ENCODE assay signal across 25 cellular contexts in the genomic region with DNA sequence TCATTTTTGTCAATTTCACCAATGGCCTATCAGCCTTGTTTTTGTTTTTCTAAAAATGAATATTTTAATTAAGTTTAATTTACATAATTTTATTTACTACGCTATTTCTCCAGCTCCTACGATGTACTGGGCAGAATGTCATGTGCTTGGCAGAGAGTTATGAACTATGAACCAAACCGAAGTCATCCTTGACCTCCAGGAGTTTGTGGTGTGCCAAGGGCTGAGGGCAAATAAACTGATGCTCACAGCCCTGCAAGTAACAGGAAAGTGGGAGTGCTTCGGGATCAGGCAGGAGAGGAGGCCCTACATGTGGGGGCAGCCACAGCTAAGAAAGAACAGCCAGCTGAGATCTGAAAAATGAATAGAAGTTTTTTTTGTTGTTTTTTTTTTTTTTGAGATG.
"Had no signal": no experiment of that assay in that cellular context is flagged by ENCODE, and none has a peak within 500 bp of the region (broad histone marks: within the 10 kb centered on the region; RNA-seq: fewer than 3 reads in every experiment).

No MANE protein-coding gene starts in this region.

- H3K9me3 Mint-ChIP-seq: activated CD4-positive, alpha-beta memory T cell treated with anti-CD3 and anti-CD28 coated beads for 36 hours; activated CD4-positive, alpha-beta T cell treated with anti-CD3 and anti-CD28 coated beads, Interleukin-2, amount 10 ng/mL, durations not matched to agents 24 days and 14 days; activated naive CD4-positive, alpha-beta T cell treated with anti-CD3 and anti-CD28 coated beads for 36 hours; activated naive CD8-positive, alpha-beta T cell treated with anti-CD3 and anti-CD28 coated beads, Interleukin-2, amount 10 ng/mL, durations not matched to agents 7 days and 5 days; activated T-helper 1 cell treated with anti-CD3 and anti-CD28 coated beads, Interleukin-12 subunit alpha, Interleukin-12 subunit beta, Interleukin-2, Interleukin-4 antibody, amounts not matched to agents 30 ng/mL and 10 ng/mL and 1 ng/mL, durations not matched to agents 14 hours and 24 hours and 36 hours; effector memory CD8-positive, alpha-beta T cell; stimulated activated naive B cell treated with anti-CD40 and anti-IgM and Interleukin-4, amounts not matched to agents 10 μg/mL and 1 μg/mL and 100 μg/mL, for 72 hours had no signal

- H3K4me3 Mint-ChIP-seq: activated CD4-positive, alpha-beta memory T cell treated with anti-CD3 and anti-CD28 coated beads for 36 hours; activated CD4-positive, alpha-beta T cell treated with anti-CD3 and anti-CD28 coated beads, Interleukin-2, amount 10 ng/mL, durations not matched to agents 24 days and 14 days; activated naive CD4-positive, alpha-beta T cell treated with anti-CD3 and anti-CD28 coated beads for 36 hours; activated naive CD8-positive, alpha-beta T cell treated with anti-CD3 and anti-CD28 coated beads, Interleukin-2, amount 10 ng/mL, durations not matched to agents 7 days and 5 days; activated T-helper 1 cell treated with anti-CD3 and anti-CD28 coated beads, Interleukin-12 subunit alpha, Interleukin-12 subunit beta, Interleukin-2, Interleukin-4 antibody, amounts not matched to agents 30 ng/mL and 10 ng/mL and 1 ng/mL, durations not matched to agents 14 hours and 24 hours and 36 hours; effector memory CD8-positive, alpha-beta T cell; stimulated activated naive B cell treated with anti-CD40 and anti-IgM and Interleukin-4, amounts not matched to agents 10 μg/mL and 1 μg/mL and 100 μg/mL, for 72 hours had no signal

- H3K27ac Mint-ChIP-seq: activated CD4-positive, alpha-beta memory T cell treated with anti-CD3 and anti-CD28 coated beads for 36 hours; activated CD4-positive, alpha-beta T cell treated with anti-CD3 and anti-CD28 coated beads, Interleukin-2, amount 10 ng/mL, durations not matched to agents 24 days and 14 days; activated naive CD4-positive, alpha-beta T cell treated with anti-CD3 and anti-CD28 coated beads for 36 hours; activated naive CD8-positive, alpha-beta T cell treated with anti-CD3 and anti-CD28 coated beads, Interleukin-2, amount 10 ng/mL, durations not matched to agents 7 days and 5 days; activated T-helper 1 cell treated with anti-CD3 and anti-CD28 coated beads, Interleukin-12 subunit alpha, Interleukin-12 subunit beta, Interleukin-2, Interleukin-4 antibody, amounts not matched to agents 30 ng/mL and 10 ng/mL and 1 ng/mL, durations not matched to agents 14 hours and 24 hours and 36 hours; effector memory CD8-positive, alpha-beta T cell; stimulated activated naive B cell treated with anti-CD40 and anti-IgM and Interleukin-4, amounts not matched to agents 10 μg/mL and 1 μg/mL and 100 μg/mL, for 72 hours had no signal

- H3K27me3 Mint-ChIP-seq: activated CD4-positive, alpha-beta memory T cell treated with anti-CD3 and anti-CD28 coated beads for 36 hours; activated CD4-positive, alpha-beta T cell treated with anti-CD3 and anti-CD28 coated beads, Interleukin-2, amount 10 ng/mL, durations not matched to agents 24 days and 14 days; activated naive CD8-positive, alpha-beta T cell treated with anti-CD3 and anti-CD28 coated beads, Interleukin-2, amount 10 ng/mL, durations not matched to agents 7 days and 5 days; effector memory CD8-positive, alpha-beta T cell; stimulated activated naive B cell treated with anti-CD40 and anti-IgM and Interleukin-4, amounts not matched to agents 10 μg/mL and 1 μg/mL and 100 μg/mL, for 72 hours had no signal

- DNase-seq: activated CD4-positive, alpha-beta memory T cell treated with anti-CD3 and anti-CD28 coated beads for 36 hours; activated CD4-positive, alpha-beta T cell treated with anti-CD3 and anti-CD28 coated beads, Interleukin-2, amount 10 ng/mL, durations not matched to agents 24 days and 14 days; activated CD4-positive, CD25-positive, alpha-beta regulatory T cell treated with anti-CD3 and anti-CD28 coated beads, Interleukin-2, amount 50 U/mL, for 72 hours; activated CD8-positive, alpha-beta memory T cell treated with anti-CD3 and anti-CD28 coated beads, Interleukin-2, amount 50 U/mL, for 4 hours; activated effector memory CD4-positive, alpha-beta T cell treated with anti-CD3 and anti-CD28 coated beads, Interleukin-2, amount 50 U/mL, for 16 hours; activated naive CD4-positive, alpha-beta T cell treated with anti-CD3 and anti-CD28 coated beads for 36 hours; activated naive CD8-positive, alpha-beta T cell treated with anti-CD3 and anti-CD28 coated beads, Interleukin-2, amount 10 ng/mL, durations not matched to agents 7 days and 5 days; activated T-cell treated with anti-CD3 and anti-CD28 coated beads, Interleukin-2, amount 50 U/mL, for 1 hour; amygdala; cortex of kidney; effector memory CD8-positive, alpha-beta T cell; erythroblast; left colon; mesendoderm; mucosa of descending colon; nucleus accumbens; psoas muscle; stimulated activated CD4-positive, alpha-beta T cell treated with anti-CD3 and anti-CD28 coated beads, Interleukin-15, amount 100 ng/mL, for 24 hours; stimulated activated CD4-positive, alpha-beta T cell treated with anti-CD3 and anti-CD28 coated beads, Interleukin-2, amount 100 ng/mL, for 24 hours; stimulated activated naive B cell treated with anti-CD40 and anti-IgM and Interleukin-4, amounts not matched to agents 10 μg/mL and 1 μg/mL and 100 μg/mL, for 72 hours; stomach; T-helper 2 cell; tibial artery had no signal

- H3K4me1 Mint-ChIP-seq: activated CD4-positive, alpha-beta T cell treated with anti-CD3 and anti-CD28 coated beads, Interleukin-2, amount 10 ng/mL, durations not matched to agents 24 days and 14 days had no signal

- ATAC-seq: effector memory CD8-positive, alpha-beta T cell; gastroesophageal sphincter; left colon; mucosa of descending colon; psoas muscle; stimulated activated naive B cell treated with anti-CD40 and anti-IgM and Interleukin-4, amounts not matched to agents 10 μg/mL and 1 μg/mL and 100 μg/mL, for 72 hours had no signal
